In the genomic region with DNA sequence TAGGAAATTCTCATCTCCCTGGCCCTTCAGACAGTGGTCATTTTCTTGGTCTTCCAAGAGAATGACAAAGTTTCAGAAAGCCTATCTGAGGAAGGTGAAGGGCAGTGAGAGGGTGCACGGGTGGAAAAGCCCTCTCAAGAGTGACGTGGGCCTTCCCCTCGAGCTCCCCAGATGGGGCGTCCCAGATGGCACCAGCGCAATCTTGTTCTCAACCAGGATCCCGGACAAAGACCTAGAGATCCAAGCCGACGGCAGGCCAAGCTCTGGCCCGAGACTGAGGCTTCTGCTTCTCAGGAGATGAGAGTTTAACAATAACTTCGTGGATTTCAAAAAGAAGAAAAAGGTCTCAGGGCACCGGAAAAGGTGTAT, we compare ENCODE assay signal across 8 cellular contexts. TPM values are rescaled to one million over a fixed set of nuclear protein-coding genes. Genes with fewer than 3 reads are reported as not detected.
DNase-seq lines count a peak whose midpoint lies in the region; ATAC-seq, FAIRE-seq and TF ChIP-seq lines count a peak whose summit lies in the region.

No MANE protein-coding gene starts in this region.

- peak; percentile 11 for DNase-seq in RKO (ENCODE audit: low spot score)
- DNase-seq in fibroblast of mammary gland (ENCODE audit: low read depth) = no peak
- peak in 1 of 2 donors; percentile 57 for DNase-seq in psoas muscle
- DNase-seq in posterior vena cava (ENCODE audit: low spot score) = no peak
- no peak for DNase-seq in H54 (ENCODE audit: insufficient read length, low spot score)
- no peak for DNase-seq in NCI-H1436 treated with DMSO at 0.1 percent for 48 hours (lab: John Stamatoyannopoulos, UW)

- H3K27ac ChIP-seq in psoas muscle = peak overlapping the region; percentile 95

- intact Hi-C loops in psoas muscle (cut with DNase I) = loop anchor here in 1 of 2 donors (5.0 kb wide), 1 partner anchor 320 kb away; a partner anchor contains a TSS
- intact Hi-C loops in posterior vena cava (cut with DNase I) = no loop called here

- TF ChIP-seq CTCF in fibroblast of mammary gland (conservative IDR thresholded peaks at IDR 0.05; ENCODE audit: control insufficient read depth, insufficient read depth, low read depth, low read length) (no peak), psoas muscle (IDR thresholded peaks at IDR 0.05) (no peak)

- no peaks in the 10 kb centered on the region for H3K4me1 ChIP-seq in psoas muscle

- H3K9me3 ChIP-seq in psoas muscle = peaks cover 13% of the 10 kb centered on the region

- 4 to 5% (median 5%) methylated on average over 11 of the region's 11 CpGs for WGBS in psoas muscle, 3 donors

- H3K27me3 ChIP-seq in psoas muscle (ENCODE audit: insufficient read depth in 3 of 3, low read length in 2 of 3) = peaks cover 0 to 5% (median 1%) of the 10 kb centered on the region in 3 donors

- no peak for FAIRE-seq in H54 (lab: Jason Lieb, UNC)

- H3K36me3 ChIP-seq in psoas muscle (ENCODE audit: insufficient read depth in 1 of 2, low read depth in 1 of 2) = peaks cover 3 to 9% of the 10 kb centered on the region in 2 donors

- H3K4me3 ChIP-seq in fibroblast of mammary gland (ENCODE audit: control insufficient read depth, low read depth, low read length) (peak overlapping the region; percentile 96), psoas muscle (peak overlapping the region; percentile 75)

- ATAC-seq in GM18517 (IDR thresholded peaks at IDR 0.05; ENCODE audit: unreplicated experiment) (peak; percentile 4), psoas muscle (peak; percentile 4 to 23 (median 8)), GM18867 (IDR thresholded peaks at IDR 0.05; ENCODE audit: unreplicated experiment) (no peak)

- no peak for TF ChIP-seq POLR2A in H54 (IDR thresholded peaks at IDR 0.05; ENCODE audit: low read depth, low read length)

RNA-seq across cellular contexts. Expression of a gene that starts 0.8 kb away (rescaled TPM):
- 1 to 10 TPM; 5.2 to 9.7 (median 7.3) TPM for total RNA-seq in psoas muscle
- 10 to 100 TPM in 1 of 3 donors, 1 to 10 TPM in 2; 7.6 to 10.1 (median 9.8) TPM for polyA plus RNA-seq in psoas muscle
- total RNA-seq in posterior vena cava = 10 to 100 TPM in 1 of 2 donors, 1 to 10 TPM in 1; 8.6 to 12.6 TPM
